14 cellular contexts compared by ENCODE assay signal in genomic region chr11:22491826-22492225, GRCh38.
DNase-seq lines count a peak whose midpoint lies in the region; ATAC-seq and TF ChIP-seq lines count a peak whose summit lies in the region.
"Had no signal": no experiment of that assay in that cellular context is flagged by ENCODE, and none has a peak within 500 bp of the region (broad histone marks: within the 10 kb centered on the region; RNA-seq: fewer than 3 reads in every experiment).

No MANE protein-coding gene starts in this region.

- CTCF ChIA-PET in SK-N-SH (lab: Yijun Ruan, JAX) = interaction anchor here (1.6 kb wide), 1 partner anchor 296 kb away, joined by 5 read pairs; no protein-coding TSS in a partner anchor

- peak overlapping the region; percentile 78 for H3K4me2 ChIP-seq in SK-N-SH
- H3K4me2 ChIP-seq in hepatocyte = peak overlapping the region; percentile 30
- H3K4me2 ChIP-seq: A549 had no signal

- H3K27ac ChIP-seq in SK-N-SH (ENCODE audit: low read depth in 2 of 2, low read length in 1 of 2) = peak overlapping the region in 1 of 2 experiments; percentile 53; a peak in 2 of 4 replicates
- no peak overlapping the region for H3K27ac ChIP-seq in hepatocyte
- H3K27ac ChIP-seq in lower lobe of right lung = no peak overlapping the region
- H3K27ac ChIP-seq: A549 had no signal

- H3K36me3 ChIP-seq in SK-N-SH (replicated peaks in 1 of 2; ENCODE audit: control insufficient read depth in 1 of 2, insufficient read depth in 2 of 2, low read length in 1 of 2) (no peaks in the 10 kb centered on the region), hepatocyte (replicated peaks; ENCODE audit: insufficient read depth, low read depth) (no peaks in the 10 kb centered on the region), lower lobe of right lung (no peaks in the 10 kb centered on the region)

- H4K20me1 ChIP-seq in SK-N-SH (ENCODE audit: insufficient read depth) = no peaks in the 10 kb centered on the region
- no peaks in the 10 kb centered on the region for H4K20me1 ChIP-seq in hepatocyte (ENCODE audit: insufficient read depth, poor library complexity, severe bottlenecking)

- POLR2A ChIA-PET in SK-N-SH (lab: Yijun Ruan, JAX) = interaction anchor here (0.6 kb wide), 1 partner anchor 23 kb away, joined by 3 read pairs; no protein-coding TSS in a partner anchor

- no peak overlapping the region for H3K9ac ChIP-seq in SK-N-SH

- peaks cover 0 to 6% of the 10 kb centered on the region in 2 experiments; a peak in 2 of 4 replicates for H3K4me1 ChIP-seq in SK-N-SH (ENCODE audit: control insufficient read depth in 1 of 2, insufficient read depth in 2 of 2, low read depth in 1 of 2, low read length in 1 of 2)
- no peaks in the 10 kb centered on the region for H3K4me1 ChIP-seq in hepatocyte (ENCODE audit: insufficient read depth)
- no peaks in the 10 kb centered on the region for H3K4me1 ChIP-seq in lower lobe of right lung
- H3K4me1 ChIP-seq: A549 had no signal

- TF ChIP-seq CTCF in SK-N-SH (IDR thresholded peaks at IDR 0.05) = no peak
- TF ChIP-seq CTCF in hepatocyte (IDR thresholded peaks at IDR 0.05; ENCODE audit: poor library complexity) = no peak
- no peak for TF ChIP-seq CTCF in lower lobe of right lung (IDR thresholded peaks at IDR 0.05)

- DNase-seq in NCI-H82 (lab: John Stamatoyannopoulos, UW) (peak; percentile 59), NCI-H82 treated with DMSO at 0.1 percent for 48 hours (lab: John Stamatoyannopoulos, UW; ENCODE audit: unreplicated experiment) (no peak), SK-N-SH (peak; percentile 69), hepatocyte (ENCODE audit: low spot score) (no peak), lower lobe of right lung (no peak), HT-29 (ENCODE audit: low spot score) (no peak)
- DNase-seq in stimulated activated CD4-positive, alpha-beta T cell treated with anti-CD3 and anti-CD28 coated beads, Interleukin-4, amount 100 ng/mL, for 1 hour = no peak
- DNase-seq in activated CD4-positive, CD25-positive, alpha-beta regulatory T cell (lab: John Stamatoyannopoulos, UW) = no peak
- DNase-seq: activated CD4-positive, alpha-beta memory T cell treated with anti-CD3 and anti-CD28 coated beads, Interleukin-2, amount 10 ng/mL, durations not matched to agents 7 days and 5 days; activated naive CD8-positive, alpha-beta T cell treated with anti-CD3 and anti-CD28 coated beads, Interleukin-2, amount 50 U/mL, for 24 hours; left ventricle myocardium superior; right cardiac atrium; SHP77 had no signal

- TF ChIP-seq RAD21 in SK-N-SH (IDR thresholded peaks at IDR 0.05; ENCODE audit: low read length) = no peak

- no peaks in the 10 kb centered on the region for H3K9me3 ChIP-seq in SK-N-SH
- no peaks in the 10 kb centered on the region for H3K9me3 ChIP-seq in hepatocyte (ENCODE audit: low read depth)
- H3K9me3 ChIP-seq in lower lobe of right lung = no peaks in the 10 kb centered on the region
- H3K9me3 ChIP-seq: A549 had no signal

- no peak for ATAC-seq in lower lobe of right lung
- ATAC-seq: A549; activated naive CD8-positive, alpha-beta T cell treated with anti-CD3 and anti-CD28 coated beads, Interleukin-2, amount 50 U/mL, for 24 hours; left ventricle myocardium superior; right cardiac atrium had no signal

- H3K27me3 ChIP-seq in SK-N-SH (ENCODE audit: insufficient read depth) (no peaks in the 10 kb centered on the region), hepatocyte (no peaks in the 10 kb centered on the region), lower lobe of right lung (ENCODE audit: low read depth) (no peaks in the 10 kb centered on the region)

- H2AFZ ChIP-seq in SK-N-SH (ENCODE audit: low read depth) (0 out of 2 replicates have a peak overlapping the region, but pooled peaks have one; percentile 34), hepatocyte (no peak overlapping the region)

- 0 out of 4 replicates have a peak, but pooled peaks of 1 of the 2 experiments have one; percentile 32 for TF ChIP-seq EP300 in SK-N-SH (IDR thresholded peaks at IDR 0.05; ENCODE audit: borderline replicate concordance in 1 of 2, low read depth in 1 of 2, low read length in 1 of 2)

- 3% methylated on average over 11 of the region's 11 CpGs for WGBS in SK-N-SH (ENCODE audit: low lambda C conversion rate)
- WGBS in hepatocyte (ENCODE audit: low lambda C conversion rate, missing lambda C conversion rate) = 55% methylated on average over 11 of the region's 11 CpGs

- no peaks in the 10 kb centered on the region for H3K9me2 ChIP-seq in SK-N-SH
- no peaks in the 10 kb centered on the region for H3K9me2 ChIP-seq in hepatocyte (replicated peaks; ENCODE audit: insufficient read depth)

- H3F3A ChIP-seq in SK-N-SH (replicated peaks; ENCODE audit: insufficient read depth) = no peaks in the 10 kb centered on the region

- intact Hi-C loops in lower lobe of right lung (cut with DNase I) = no loop called here

- H3K79me2 ChIP-seq in SK-N-SH (ENCODE audit: insufficient read depth) = no peaks in the 10 kb centered on the region
- no peaks in the 10 kb centered on the region for H3K79me2 ChIP-seq in hepatocyte

- H3K4me3 ChIP-seq in SK-N-SH (ENCODE audit: low read depth in 2 of 2, low read length in 1 of 2) (peak overlapping the region; percentile 30 to 32; a peak in 3 of 4 replicates), hepatocyte (no peak overlapping the region), lower lobe of right lung (no peak overlapping the region)
- H3K4me3 ChIP-seq: A549 had no signal

TF ChIP-seq in SK-N-SH, 30 proteins besides CTCF, POLR2A, EP300 and RAD21:
- no peak for TF ChIP-seq NFIC (IDR thresholded peaks at IDR 0.05; ENCODE audit: borderline replicate concordance)
- peak; percentile 95 for TF ChIP-seq RCOR1 (IDR thresholded peaks at IDR 0.05; ENCODE audit: low read length)
- TF ChIP-seq MAX (IDR thresholded peaks at IDR 0.05; ENCODE audit: low read depth) = no peak
- no peak for TF ChIP-seq GABPA (IDR thresholded peaks at IDR 0.05; ENCODE audit: low read depth)
- TF ChIP-seq TCF12 (IDR thresholded peaks at IDR 0.05) = peak; percentile 74
- peak; percentile 72 for TF ChIP-seq CHD2 (IDR thresholded peaks at IDR 0.05; ENCODE audit: low read length, partially characterized antibody)

Comparison
In these comparisons a context has a peak if more than half of its experiments do, and no peak if none do; other contexts are left out.
1. DNase-seq: peak in NCI-H82 (single experiment) and SK-N-SH (single experiment); none in NCI-H82 treated with DMSO at 0.1 percent for 48 hours (single experiment), hepatocyte (single experiment), lower lobe of right lung (single experiment), stimulated activated CD4-positive, alpha-beta T cell treated with anti-CD3 and anti-CD28 coated beads, Interleukin-4, amount 100 ng/mL, for 1 hour (single experiment), activated CD4-positive, CD25-positive, alpha-beta regulatory T cell (0 of 4) and HT-29 (single experiment).
2. H3K4me3 ChIP-seq: peak in SK-N-SH (2 of 2); none in hepatocyte (single experiment) and lower lobe of right lung (single experiment).